Comparison of ENCODE assay signal across 32 cellular contexts in genomic region chrX:148156986-148157385, GRCh38.
"Had no signal": no experiment of that assay in that cellular context is flagged by ENCODE, and none has a peak within 500 bp of the region (broad histone marks: within the 10 kb centered on the region; RNA-seq: fewer than 3 reads in every experiment).

No MANE protein-coding gene starts in this region.

- DNase-seq: Karpas-422, Kasumi-1, KG1, MG63, MM.1S, MV-4-11, NCI-H1048, NCI-H1092, NCI-H1092 treated with DMSO at 0.1 percent for 48 hours, NCI-H1105, NCI-H1105 treated with DMSO at 0.1 percent for 48 hours, NCI-H1417 treated with DMSO at 0.1 percent for 48 hours, NCI-H1436, NCI-H1436 treated with DMSO at 0.1 percent for 48 hours, NCI-H146, NCI-H1694, NCI-H1694 treated with DMSO at 0.1 percent for 48 hours, NCI-H187, NCI-H187 treated with DMSO at 0.1 percent for 48 hours, NCI-H1930, NCI-H2029, NCI-H2029 treated with DMSO at 0.1 percent for 48 hours, NCI-H2081, NCI-H2081 treated with DMSO at 0.1 percent for 48 hours, NCI-H2107, NCI-H2171, NCI-H2171 treated with DMSO at 0.1 percent for 48 hours, NCI-H2227 treated with DMSO at 0.1 percent for 48 hours, NCI-H226, NCI-H345, NCI-H446, NCI-H446 treated with DMSO at 0.1 percent for 48 hours had no signal
